ENCODE assay signal across 18 cellular contexts in the genomic region with DNA sequence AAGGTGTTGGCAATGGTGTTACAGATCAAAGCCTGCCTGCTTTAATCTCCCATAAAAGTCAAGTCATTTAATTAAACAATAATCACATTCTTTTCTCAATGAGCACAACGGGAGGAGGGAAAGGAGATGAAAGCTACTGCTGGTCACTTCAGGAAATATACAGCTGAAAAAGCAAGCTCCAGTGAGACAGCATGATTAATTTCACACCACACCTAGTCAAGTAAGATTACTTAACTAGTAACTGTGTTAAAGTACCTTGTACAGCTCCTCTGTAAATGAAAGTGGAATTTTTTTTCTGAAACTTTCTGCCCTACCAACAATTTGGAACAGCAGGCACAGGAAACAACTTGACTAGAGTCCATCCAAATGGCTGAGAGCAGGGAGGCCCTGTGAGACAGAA. TPM values are rescaled to one million over a fixed set of nuclear protein-coding genes. Genes with fewer than 3 reads are reported as not detected.
DNase-seq lines count a peak whose midpoint lies in the region; ATAC-seq and TF ChIP-seq lines count a peak whose summit lies in the region.
"Had no signal": no experiment of that assay in that cellular context is flagged by ENCODE, and none has a peak within 500 bp of the region (broad histone marks: within the 10 kb centered on the region; RNA-seq: fewer than 3 reads in every experiment).

No MANE protein-coding gene starts in this region.

- H3K9me2 ChIP-seq in GM23338 (ENCODE audit: insufficient read depth): no peaks in the 10 kb centered on the region

- peaks cover 21% of the 10 kb centered on the region for H3K79me2 ChIP-seq in GM23338 (replicated peaks; ENCODE audit: insufficient read depth)

- no peaks in the 10 kb centered on the region for H3K9me3 Mint-ChIP-seq in GM23338
- H3K9me3 Mint-ChIP-seq in stimulated activated effector memory CD8-positive, alpha-beta T cell treated with anti-CD3 and anti-CD28 coated beads, Interleukin-12 subunit alpha, Interleukin-12 subunit beta, amount 100 ng/mL, for 72 hours: no peaks in the 10 kb centered on the region

- no peak overlapping the region for H2AFZ ChIP-seq in GM23338

- H3K9me3 ChIP-seq in left lung: no peaks in the 10 kb centered on the region
- H3K9me3 ChIP-seq in ovary: no peaks in the 10 kb centered on the region
- H3K9me3 ChIP-seq in prostate gland: no peaks in the 10 kb centered on the region
- H3K9me3 ChIP-seq: A549, Caco-2, HAP-1 had no signal

- H3K4me1 ChIP-seq in GM23338 (ENCODE audit: insufficient read depth): peaks cover 7% of the 10 kb centered on the region
- peaks cover under 1 to 36% of the 10 kb centered on the region in 2 donors for H3K4me1 ChIP-seq in left lung
- H3K4me1 ChIP-seq in ovary (ENCODE audit: insufficient read depth): peaks cover under 1% of the 10 kb centered on the region
- no peaks in the 10 kb centered on the region for H3K4me1 ChIP-seq in prostate gland (replicated peaks)
- H3K4me1 ChIP-seq: A549 had no signal

- no peak overlapping the region for H3K27ac Mint-ChIP-seq in GM23338
- H3K27ac Mint-ChIP-seq in stimulated activated effector memory CD8-positive, alpha-beta T cell treated with anti-CD3 and anti-CD28 coated beads, Interleukin-12 subunit alpha, Interleukin-12 subunit beta, amount 100 ng/mL, for 72 hours: peak overlapping the region; percentile 5

- H3K36me3 ChIP-seq in GM23338 (ENCODE audit: insufficient read depth) (peaks cover 8% of the 10 kb centered on the region; the same call in 1 of the 2 replicates), left lung (peaks cover 0 to 87% of the 10 kb centered on the region in 2 donors), ovary (no peaks in the 10 kb centered on the region), prostate gland (peaks cover 0 to 3% of the 10 kb centered on the region in 2 donors)

- no peak for TF ChIP-seq CTCF in GM23338 (conservative IDR thresholded peaks at IDR 0.05; ENCODE audit: low read depth in 2 of 2)
- no peak for TF ChIP-seq CTCF in left lung (IDR thresholded peaks at IDR 0.05)
- TF ChIP-seq CTCF in ovary (IDR thresholded peaks at IDR 0.05): no peak
- TF ChIP-seq CTCF in prostate gland (IDR thresholded peaks at IDR 0.05): no peak

- intact Hi-C loops in left lung (cut with DNase I) (no loop called here), ovary (cut with DNase I) (no loop called here), prostate gland (cut with DNase I) (no loop called here)

- peaks cover 7% of the 10 kb centered on the region; the same call in 2 of the 3 replicates for H3K4me1 Mint-ChIP-seq in GM23338
- H3K4me1 Mint-ChIP-seq in stimulated activated effector memory CD8-positive, alpha-beta T cell treated with anti-CD3 and anti-CD28 coated beads, Interleukin-12 subunit alpha, Interleukin-12 subunit beta, amount 100 ng/mL, for 72 hours: peaks cover 24% of the 10 kb centered on the region

- no peak for TF ChIP-seq EP300 in ovary (IDR thresholded peaks at IDR 0.05)

- WGBS in ovary, 3 donors: 54 to 66% (median 62%) methylated on average over 1 of the region's 1 CpG
- 24% methylated on average over 1 of the region's 1 CpG for WGBS in prostate gland

- peaks cover 55% of the 10 kb centered on the region for H3K36me3 Mint-ChIP-seq in GM23338 (ENCODE audit: low read depth)
- peaks cover 100% of the 10 kb centered on the region for H3K36me3 Mint-ChIP-seq in stimulated activated effector memory CD8-positive, alpha-beta T cell treated with anti-CD3 and anti-CD28 coated beads, Interleukin-12 subunit alpha, Interleukin-12 subunit beta, amount 100 ng/mL, for 72 hours

- H3K27me3 ChIP-seq in GM23338 (ENCODE audit: insufficient read depth) (no peaks in the 10 kb centered on the region), left lung (no peaks in the 10 kb centered on the region), ovary (no peaks in the 10 kb centered on the region), prostate gland (replicated peaks; ENCODE audit: insufficient read depth) (no peaks in the 10 kb centered on the region)

- H3K4me3 Mint-ChIP-seq in GM23338: no peak overlapping the region
- H3K4me3 Mint-ChIP-seq in stimulated activated effector memory CD8-positive, alpha-beta T cell treated with anti-CD3 and anti-CD28 coated beads, Interleukin-12 subunit alpha, Interleukin-12 subunit beta, amount 100 ng/mL, for 72 hours: no peak overlapping the region

- H3K4me3 ChIP-seq in GM23338: no peak overlapping the region
- H3K4me3 ChIP-seq in left lung: no peak overlapping the region
- H3K4me3 ChIP-seq in ovary: no peak overlapping the region
- no peak overlapping the region for H3K4me3 ChIP-seq in prostate gland
- H3K4me3 ChIP-seq: A549, GM12878, HAP-1 had no signal

- peaks cover 24% of the 10 kb centered on the region for H4K20me1 ChIP-seq in GM23338 (replicated peaks; ENCODE audit: insufficient read depth)

- TF ChIP-seq POLR2A in ovary (IDR thresholded peaks at IDR 0.05) (no peak), prostate gland (IDR thresholded peaks at IDR 0.05) (no peak)

- peak overlapping the region; percentile 59; the same call in 1 of the 2 replicates for H3K27ac ChIP-seq in GM23338 (ENCODE audit: low read depth)
- peak overlapping the region; percentile 36 for H3K27ac ChIP-seq in caudate nucleus (ENCODE audit: low read depth, low read length)
- no peak overlapping the region for H3K27ac ChIP-seq in left lung
- H3K27ac ChIP-seq in ovary: no peak overlapping the region
- H3K27ac ChIP-seq in prostate gland: no peak overlapping the region
- H3K27ac ChIP-seq: A549 had no signal

- no peak overlapping the region for H3K4me2 ChIP-seq in GM23338
- H3K4me2 ChIP-seq: A549 had no signal

- H3K27me3 Mint-ChIP-seq in GM23338 (ENCODE audit: insufficient read depth, low read depth, poor library complexity): no peaks in the 10 kb centered on the region

- no peaks in the 10 kb centered on the region for H3F3A ChIP-seq in GM23338 (replicated peaks; ENCODE audit: low read depth)

- no peak for DNase-seq in GM23338 (ENCODE audit: low spot score)
- no peak for DNase-seq in caudate nucleus (lab: John Stamatoyannopoulos, UW)
- no peak for DNase-seq in left lung
- DNase-seq in stimulated activated effector memory CD8-positive, alpha-beta T cell treated with anti-CD3 and anti-CD28 coated beads, Interleukin-12 subunit alpha, Interleukin-12 subunit beta, amount 100 ng/mL, for 72 hours (ENCODE audit: low spot score in 2 of 2): no peak
- no peak for DNase-seq in ovary
- DNase-seq in prostate gland (ENCODE audit: low spot score): no peak
- DNase-seq in NCI-H526 (lab: John Stamatoyannopoulos, UW): no peak
- DNase-seq: Caco-2, DMS53, MV-4-11, NCI-H146, NCI-H2227 treated with DMSO at 0.1 percent for 48 hours, NCI-H524 treated with DMSO at 0.1 percent for 48 hours, PC-3 had no signal

- no peak for ATAC-seq in GM23338
- peak; percentile 72 for ATAC-seq in left lung
- ATAC-seq in stimulated activated effector memory CD8-positive, alpha-beta T cell treated with anti-CD3 and anti-CD28 coated beads, Interleukin-12 subunit alpha, Interleukin-12 subunit beta, amount 100 ng/mL, for 72 hours: no peak
- ATAC-seq in HG02623 (IDR thresholded peaks at IDR 0.05; ENCODE audit: unreplicated experiment): no peak
- ATAC-seq: A549, GM12878, PC-3 had no signal

TF ChIP-seq in GM23338, 12 proteins besides CTCF, POLR2A, EP300 and RAD21 (continues in another document):
- TF ChIP-seq CREB1 (CRISPR knock-in tag; IDR thresholded peaks at IDR 0.05; ENCODE audit: low read depth): no peak

RNA-seq across cellular contexts. Expression of a gene that starts 45.7 kb away (rescaled TPM):
- total RNA-seq in GM23338 (2014; rRNA removed; shearing (Covaris generic)): 42.1 and 44.5 TPM in 2 replicates
- polyA plus RNA-seq in GM23338 (2016; fragmentation: Nextera tagmentation; extraction: Ambion mirVana) (16.8 and 17.0 TPM in 2 replicates), ovary (10 to 100 TPM in 1 of 2 donors, 1 to 10 TPM in 1; 9.9 to 14.8 TPM)
- total RNA-seq in left lung (10 to 100 TPM; 29.5 to 30.9 TPM), ovary (10 to 100 TPM; 15.6 to 21.7 (median 18.4) TPM), prostate gland (10 to 100 TPM; 22.8 to 28.1 TPM)

RNA-seq across cellular contexts. Expression of a gene that starts 56.8 kb away (rescaled TPM):
- not detected in 2 replicates for total RNA-seq in GM23338 (2014; rRNA removed; shearing (Covaris generic))
- polyA plus RNA-seq in GM23338 (2016; fragmentation: Nextera tagmentation; extraction: Ambion mirVana) (0.18 TPM in 1 of 2 replicates, not detected in the other), ovary (10 to 100 TPM in 1 of 2 donors, 1 to 10 TPM in 1; 6.9 to 53.6 TPM)
- total RNA-seq in left lung (10 to 100 TPM; 36.9 to 45.7 TPM), ovary (10 to 100 TPM in 6 of 7 donors, 1 to 10 TPM in 1; 7.4 to 21.5 (median 15.5) TPM), prostate gland (10 to 100 TPM; 14.3 to 17.5 TPM)

Comparison
In these comparisons a context has a peak if more than half of its experiments do, and no peak if none do; other contexts are left out.
1. H3K27ac ChIP-seq: peak in GM23338 (single experiment) and caudate nucleus (single experiment); none in left lung (0 of 2), ovary (0 of 2) and prostate gland (0 of 2).